12 cellular contexts compared by ENCODE assay signal in the genomic region with DNA sequence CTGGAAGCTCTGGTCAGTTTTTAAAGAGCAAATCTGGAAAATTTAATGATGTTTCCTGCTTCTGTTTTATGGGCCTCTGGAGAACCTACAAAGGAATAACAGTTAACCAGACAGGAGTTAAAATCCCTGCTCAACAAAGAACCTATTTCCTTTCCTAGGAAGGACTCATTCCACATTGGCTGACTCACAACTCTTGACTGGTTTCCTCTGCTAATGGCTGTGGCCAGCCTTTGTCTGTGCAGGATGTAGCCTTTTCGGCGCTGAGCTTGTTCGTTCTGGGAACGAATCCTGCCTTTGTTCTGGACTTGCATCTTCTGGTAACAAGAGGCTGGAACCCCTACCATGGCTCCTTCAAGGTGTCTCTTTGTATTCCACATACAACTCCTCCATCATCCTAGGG.
DNase-seq lines count a peak whose midpoint lies in the region; ATAC-seq, FAIRE-seq and TF ChIP-seq lines count a peak whose summit lies in the region.
"Had no signal": no experiment of that assay in that cellular context is flagged by ENCODE, and none has a peak within 500 bp of the region (broad histone marks: within the 10 kb centered on the region; RNA-seq: fewer than 3 reads in every experiment).

No MANE protein-coding gene starts in this region.

- TF ChIP-seq CTCF in heart left ventricle (IDR thresholded peaks at IDR 0.05) (no peak), bronchial epithelial cell (IDR thresholded peaks at IDR 0.05; ENCODE audit: insufficient read depth, low read length, severe bottlenecking) (no peak), pancreas (IDR thresholded peaks at IDR 0.05) (no peak), GM10266 (IDR thresholded peaks at IDR 0.05; ENCODE audit: control insufficient read depth, insufficient read depth, low read depth, missing control alignments) (no peak)

- H3K9me3 ChIP-seq in heart left ventricle: no peaks in the 10 kb centered on the region
- no peaks in the 10 kb centered on the region for H3K9me3 ChIP-seq in aorta (ENCODE audit: control insufficient read depth, low read length)
- H3K9me3 ChIP-seq in pancreas: no peaks in the 10 kb centered on the region
- H3K9me3 ChIP-seq: vagina had no signal

- H3K4me3 ChIP-seq in heart left ventricle (no peak overlapping the region), bronchial epithelial cell (ENCODE audit: low read depth, low read length) (no peak overlapping the region), aorta (ENCODE audit: low read length in 2 of 2) (no peak overlapping the region), pancreas (no peak overlapping the region)
- H3K4me3 ChIP-seq: GM12878, vagina had no signal

- no peak overlapping the region for H3K27ac Mint-ChIP-seq in natural killer cell treated with Interleukin-12 subunit alpha and Interleukin-12 subunit beta and Interleukin-15 and Interleukin-18, amount 100 ng/mL, for 72 hours

- no peak overlapping the region for H3K4me3 Mint-ChIP-seq in natural killer cell treated with Interleukin-12 subunit alpha and Interleukin-12 subunit beta and Interleukin-15 and Interleukin-18, amount 100 ng/mL, for 72 hours

- 29 to 46% (median 44%) methylated on average over 4 of the region's 4 CpGs for WGBS in heart left ventricle, 4 donors
- WGBS in aorta, 2 donors: 4 to 9% methylated on average over 4 of the region's 4 CpGs
- 83 to 93% methylated on average over 4 of the region's 4 CpGs for WGBS in pancreas, 2 donors

- peak in 3 of 5 donors; percentile 50 to 68 (median 54) for DNase-seq in heart left ventricle
- no peak for DNase-seq in Right ventricle myocardium superior
- peak; percentile 67 for DNase-seq in bronchial epithelial cell (ENCODE audit: low read depth)
- no peak for DNase-seq in left colon
- no peak for DNase-seq in aorta
- DNase-seq in pancreas: no peak
- no peak for DNase-seq in natural killer cell treated with Interleukin-12 subunit alpha and Interleukin-12 subunit beta and Interleukin-15 and Interleukin-18, amount 100 ng/mL, for 72 hours (ENCODE audit: low spot score)
- no peak for DNase-seq in GM10266 (ENCODE audit: extremely low spot score)
- DNase-seq: NCI-H2029; stimulated activated CD4-positive, alpha-beta T cell treated with anti-CD3 and anti-CD28 coated beads, Interleukin-4, amount 100 ng/mL, for 1 hour had no signal

- no peaks in the 10 kb centered on the region for H3K36me3 ChIP-seq in heart left ventricle
- no peaks in the 10 kb centered on the region for H3K36me3 ChIP-seq in bronchial epithelial cell (ENCODE audit: control insufficient read depth, insufficient read depth, low read length)
- no peaks in the 10 kb centered on the region for H3K36me3 ChIP-seq in aorta (ENCODE audit: control insufficient read depth in 1 of 2, insufficient read depth in 2 of 2, low read length in 1 of 2)
- H3K36me3 ChIP-seq in pancreas: no peaks in the 10 kb centered on the region
- H3K36me3 ChIP-seq: vagina had no signal

- intact Hi-C loops in heart left ventricle (cut with DNase I): loop anchor here in 1 of 10 donors (5.0 kb wide), 1 partner anchor 113 kb away; a partner anchor contains a TSS
- intact Hi-C loops in Right ventricle myocardium superior (cut with DNase I): no loop called here
- intact Hi-C loops in left colon (cut with DNase I, micrococcal nuclease): no loop called here
- intact Hi-C loops in aorta (cut with DNase I): no loop called here
- intact Hi-C loops in pancreas (cut with DNase I): no loop called here

- peak in 3 of 4 donors; percentile 42 to 55 (median 44) for ATAC-seq in heart left ventricle
- ATAC-seq in Right ventricle myocardium superior (ENCODE audit: poor library complexity): no peak
- ATAC-seq in left colon: peak; percentile 47
- peak; percentile 33 for ATAC-seq in aorta (ENCODE audit: low FRiP score)
- no peak for ATAC-seq in pancreas
- no peak for ATAC-seq in natural killer cell treated with Interleukin-12 subunit alpha and Interleukin-12 subunit beta and Interleukin-15 and Interleukin-18, amount 100 ng/mL, for 72 hours
- ATAC-seq: GM12878 had no signal

- FAIRE-seq in bronchial epithelial cell (lab: Jason Lieb, UNC): peak; percentile 89
- no peak for FAIRE-seq in pancreas (lab: Jason Lieb, UNC)
- FAIRE-seq: GM12878 had no signal

- H3K27me3 Mint-ChIP-seq in natural killer cell treated with Interleukin-12 subunit alpha and Interleukin-12 subunit beta and Interleukin-15 and Interleukin-18, amount 100 ng/mL, for 72 hours: peaks cover 7 to 10% of the 10 kb centered on the region in 2 donors

- TF ChIP-seq POLR2A in heart left ventricle (IDR thresholded peaks at IDR 0.05): no peak

- H3K27ac ChIP-seq in heart left ventricle (peak overlapping the region; percentile 34 to 96 (median 82)), aorta (ENCODE audit: low read depth in 1 of 2, low read length in 2 of 2) (peak overlapping the region in 1 of 2 donors; percentile 86), pancreas (peak overlapping the region in 1 of 4 donors; percentile 33)

- no peaks in the 10 kb centered on the region for H3K9me3 Mint-ChIP-seq in natural killer cell treated with Interleukin-12 subunit alpha and Interleukin-12 subunit beta and Interleukin-15 and Interleukin-18, amount 100 ng/mL, for 72 hours

- peaks cover 11 to 94% (median 55%) of the 10 kb centered on the region in 12 donors for H3K4me1 ChIP-seq in heart left ventricle
- peaks cover 5 to 9% of the 10 kb centered on the region in 2 donors for H3K4me1 ChIP-seq in aorta (ENCODE audit: control insufficient read depth in 1 of 2, insufficient read depth in 2 of 2, low read length in 2 of 2)
- no peaks in the 10 kb centered on the region for H3K4me1 ChIP-seq in pancreas

- H3K27me3 ChIP-seq in heart left ventricle (no peaks in the 10 kb centered on the region), bronchial epithelial cell (ENCODE audit: control insufficient read depth, insufficient read depth, low read length) (no peaks in the 10 kb centered on the region), aorta (ENCODE audit: control insufficient read depth in 1 of 2, insufficient read depth in 2 of 2, low read length in 1 of 2) (peaks cover 0 to 1% of the 10 kb centered on the region in 2 donors), pancreas (no peaks in the 10 kb centered on the region)
- H3K27me3 ChIP-seq: vagina had no signal

- no peaks in the 10 kb centered on the region for H3K36me3 Mint-ChIP-seq in natural killer cell treated with Interleukin-12 subunit alpha and Interleukin-12 subunit beta and Interleukin-15 and Interleukin-18, amount 100 ng/mL, for 72 hours

- H3K4me1 Mint-ChIP-seq in natural killer cell treated with Interleukin-12 subunit alpha and Interleukin-12 subunit beta and Interleukin-15 and Interleukin-18, amount 100 ng/mL, for 72 hours (ENCODE audit: low read depth in 2 of 2): peaks cover 0 to 11% of the 10 kb centered on the region in 2 donors

Comparison
In these comparisons a context has a peak if more than half of its experiments do, and no peak if none do; other contexts are left out.
1. ATAC-seq: peak in heart left ventricle (3 of 4), left colon (single experiment) and aorta (single experiment); none in Right ventricle myocardium superior (single experiment), pancreas (0 of 4) and natural killer cell treated with Interleukin-12 subunit alpha and Interleukin-12 subunit beta and Interleukin-15 and Interleukin-18, amount 100 ng/mL, for 72 hours (0 of 2).
2. DNase-seq: peak in heart left ventricle (3 of 5) and bronchial epithelial cell (single experiment); none in Right ventricle myocardium superior (single experiment), left colon (0 of 2), aorta (0 of 2), pancreas (0 of 6), natural killer cell treated with Interleukin-12 subunit alpha and Interleukin-12 subunit beta and Interleukin-15 and Interleukin-18, amount 100 ng/mL, for 72 hours (single experiment) and GM10266 (single experiment).